8 cellular contexts compared by ENCODE assay signal in the genomic region with DNA sequence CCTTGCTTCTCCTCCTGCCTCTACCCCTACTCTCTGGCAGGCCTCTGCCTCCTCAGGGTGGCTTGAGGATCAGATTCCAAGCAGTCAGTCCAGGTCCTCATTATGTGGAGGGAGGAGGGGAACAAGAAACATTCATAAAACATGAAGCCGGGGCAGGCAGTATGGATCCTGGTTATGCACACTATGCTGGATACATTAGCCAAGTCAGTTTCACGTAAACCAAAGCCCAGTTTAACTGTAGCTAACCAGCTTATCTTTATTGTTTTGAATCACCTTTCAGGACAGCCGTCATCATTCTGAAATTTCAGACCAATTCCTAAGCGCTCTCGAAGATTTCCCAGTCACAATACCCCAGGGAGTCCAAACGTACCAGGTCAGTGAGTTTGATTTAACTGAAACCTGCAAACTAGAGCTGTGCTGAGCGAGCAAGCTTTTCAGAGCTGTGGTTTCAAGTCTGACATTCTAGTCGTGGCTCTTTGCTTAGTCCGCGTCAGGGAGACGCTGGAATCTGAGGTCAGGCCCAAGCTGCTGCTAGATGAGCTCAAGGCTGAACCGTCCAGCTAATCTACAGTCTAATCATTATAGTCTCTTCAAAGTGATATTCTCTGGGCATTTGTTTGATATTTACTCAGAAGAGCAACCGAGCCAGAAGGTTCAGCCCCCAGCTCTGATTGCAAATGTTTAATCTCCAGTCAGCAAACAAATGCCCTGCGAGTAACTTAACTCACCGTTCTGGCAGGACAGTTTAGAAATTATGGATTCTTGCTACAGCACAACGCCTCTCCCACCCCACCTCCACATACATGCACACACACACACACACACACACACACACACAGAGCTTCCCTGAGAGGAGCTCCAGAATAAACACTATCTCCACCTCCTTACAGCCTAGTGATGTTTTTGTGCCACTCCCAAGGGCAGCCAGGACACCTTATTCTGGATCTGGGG.
A peak's percentile ranks its signal among the peaks of the same experiment; 100 is the strongest.
DNase-seq lines count a peak whose midpoint lies in the region; ATAC-seq lines count a peak whose summit lies in the region.
"Had no signal": no experiment of that assay in that cellular context is flagged by ENCODE, and none has a peak within 500 bp of the region (broad histone marks: within the 10 kb centered on the region; RNA-seq: fewer than 3 reads in every experiment).

No MANE protein-coding gene starts in this region.

- peak overlapping the region; percentile 46 for H3K27ac ChIP-seq in thymus (ENCODE audit: low read depth)

- no peak overlapping the region for H3K4me3 Mint-ChIP-seq in activated T-helper 17 cell treated with anti-CD3 and anti-CD28 coated beads, Interleukin-2, amount 50 U/mL, for 72 hours
- H3K4me3 Mint-ChIP-seq: natural killer cell had no signal

- H3K36me3 ChIP-seq in thymus (ENCODE audit: control insufficient read depth, insufficient read depth): peaks cover 62% of the 10 kb centered on the region

- ATAC-seq in activated T-helper 17 cell treated with anti-CD3 and anti-CD28 coated beads, Interleukin-2, amount 50 U/mL, for 72 hours (replicated peaks): no peak
- ATAC-seq: natural killer cell had no signal

- no peaks in the 10 kb centered on the region for H3K9me3 ChIP-seq in thymus (ENCODE audit: control insufficient read depth)

- H3K36me3 Mint-ChIP-seq in activated T-helper 17 cell treated with anti-CD3 and anti-CD28 coated beads, Interleukin-2, amount 50 U/mL, for 72 hours (ENCODE audit: low read depth): no peaks in the 10 kb centered on the region
- H3K36me3 Mint-ChIP-seq: natural killer cell had no signal

- no peaks in the 10 kb centered on the region for H3K4me1 Mint-ChIP-seq in activated T-helper 17 cell treated with anti-CD3 and anti-CD28 coated beads, Interleukin-2, amount 50 U/mL, for 72 hours
- H3K4me1 Mint-ChIP-seq: natural killer cell had no signal

- no peak overlapping the region for H3K4me3 ChIP-seq in thymus (ENCODE audit: low read length)

- 91% methylated on average over 16 of the region's 16 CpGs for WGBS in thymus

- peak overlapping the region; percentile 20 for H3K27ac Mint-ChIP-seq in activated T-helper 17 cell treated with anti-CD3 and anti-CD28 coated beads, Interleukin-2, amount 50 U/mL, for 72 hours
- H3K27ac Mint-ChIP-seq: natural killer cell had no signal

- H3K27me3 Mint-ChIP-seq in activated T-helper 17 cell treated with anti-CD3 and anti-CD28 coated beads, Interleukin-2, amount 50 U/mL, for 72 hours: peaks cover 5% of the 10 kb centered on the region

- DNase-seq in HK-2 (ENCODE audit: unreplicated experiment) (peak; percentile 71), kidney tubule cell (ENCODE audit: low spot score) (peak; percentile 96), amygdala (lab: John Stamatoyannopoulos, UW) (no peak), DMS 273 treated with DMSO at 0.1 percent for 48 hours (lab: John Stamatoyannopoulos, UW) (no peak), NCI-H128 (lab: John Stamatoyannopoulos, UW; ENCODE audit: unreplicated experiment) (no peak)
- DNase-seq: natural killer cell had no signal

- no peaks in the 10 kb centered on the region for H3K4me1 ChIP-seq in thymus (ENCODE audit: control insufficient read depth, insufficient read depth, low read length)

- no peaks in the 10 kb centered on the region for H3K27me3 ChIP-seq in thymus (ENCODE audit: control insufficient read depth, insufficient read depth)

- H3K9me3 Mint-ChIP-seq in activated T-helper 17 cell treated with anti-CD3 and anti-CD28 coated beads, Interleukin-2, amount 50 U/mL, for 72 hours: no peaks in the 10 kb centered on the region
- H3K9me3 Mint-ChIP-seq: natural killer cell had no signal

Comparison
In these comparisons a context has a peak if more than half of its experiments do, and no peak if none do; other contexts are left out.
1. DNase-seq: peak in HK-2 (single experiment) and kidney tubule cell (single experiment); none in amygdala (0 of 56), DMS 273 treated with DMSO at 0.1 percent for 48 hours (single experiment) and NCI-H128 (single experiment).